ENCODE assay signal across 8 cellular contexts in genomic region chr11:57741132-57742086, GRCh38. TPM values are rescaled to one million over a fixed set of nuclear protein-coding genes. Genes with fewer than 3 reads are reported as not detected.
DNase-seq lines count a peak whose midpoint lies in the region; ATAC-seq and TF ChIP-seq lines count a peak whose summit lies in the region.

Gene SELENOH, plus strand, starts transcription at chr11:57741491. Its CDS starts 105 bp downstream, at chr11:57741596.

- WGBS in right cardiac atrium = under 1% methylated on average over 75 of the region's 75 CpGs

- intact Hi-C loops in T-helper 2 cell treated with Interferon-gamma antibody and Interleukin-4, amounts not matched to agents 100 ng/mL and 5 ng/mL, for 36 hours (cut with micrococcal nuclease) = loop anchor here (1.0 to 10.0 kb wide), 10 partner anchors 29 to 837 kb away; partner anchors contain the start of genes CLP1, MED19, P2RX3 and SSRP1
- intact Hi-C loops in ascending aorta (cut with DNase I) (loop anchor here (1.0 to 5.0 kb wide), 5 partner anchors 20 to 836 kb away; partner anchors contain the start of genes CTNND1, LPXN, MED19 and TMX2), right cardiac atrium (cut with DNase I) (loop anchor here in 2 of 4 donors (10.0 kb wide), 1 partner anchor 63 kb away; no protein-coding TSS in a partner anchor), uterus (cut with DNase I; ENCODE audit: low total_unique reads) (no loop called here)

- peaks cover 29 to 42% of the 10 kb centered on the region in 2 donors for H3K36me3 ChIP-seq in ascending aorta
- no peaks in the 10 kb centered on the region for H3K36me3 ChIP-seq in uterus

- H3K27ac ChIP-seq in ascending aorta (peak within 1 kb of the TSS; percentile 95 to 97), right cardiac atrium (ENCODE audit: low read length) (peak within 1 kb of the TSS; percentile 85), uterus (peak within 1 kb of the TSS; percentile 90 to 93)

- ATAC-seq in GM18499 (IDR thresholded peaks at IDR 0.05; ENCODE audit: insufficient read depth, unreplicated experiment) = peak; percentile 75
- peak; percentile 86 for ATAC-seq in HG02943 (IDR thresholded peaks at IDR 0.05; ENCODE audit: low read depth, unreplicated experiment)
- ATAC-seq in right cardiac atrium = peak; percentile 98 to 99

- peaks cover 0 to 15% of the 10 kb centered on the region in 2 donors for H3K4me1 ChIP-seq in ascending aorta
- H3K4me1 ChIP-seq in right cardiac atrium (ENCODE audit: control insufficient read depth, insufficient read depth, low read length) = peaks cover 1% of the 10 kb centered on the region
- H3K4me1 ChIP-seq in uterus = peaks cover 0 to 8% of the 10 kb centered on the region in 2 donors

- DNase-seq in NCI-H187 treated with DMSO at 0.1 percent for 48 hours (lab: John Stamatoyannopoulos, UW) (peak; percentile 67), ascending aorta (ENCODE audit: low spot score in 2 of 2) (peak; percentile 84 to 98), right cardiac atrium (peak; percentile 97 to 98 (median 98)), pulmonary artery endothelial cell (ENCODE audit: low read depth, low spot score) (peak; percentile 93), uterus (peak; percentile 95)

- H3K4me3 ChIP-seq in ascending aorta = peak within 1 kb of the TSS; percentile 91 to 93
- peak within 1 kb of the TSS; percentile 65 for H3K4me3 ChIP-seq in right cardiac atrium (ENCODE audit: low read length)
- peak within 1 kb of the TSS; percentile 94 to 95 for H3K4me3 ChIP-seq in uterus

- TF ChIP-seq POLR2A in uterus (IDR thresholded peaks at IDR 0.05) = peak; percentile 48 to 74

- H3K9me3 ChIP-seq in ascending aorta (no peaks in the 10 kb centered on the region), right cardiac atrium (ENCODE audit: control insufficient read depth, low read length) (no peaks in the 10 kb centered on the region), uterus (no peaks in the 10 kb centered on the region)

- H3K27me3 ChIP-seq in ascending aorta (no peaks in the 10 kb centered on the region), right cardiac atrium (ENCODE audit: control insufficient read depth, insufficient read depth) (no peaks in the 10 kb centered on the region), uterus (no peaks in the 10 kb centered on the region)

- TF ChIP-seq CTCF in ascending aorta (IDR thresholded peaks at IDR 0.05) = no peak
- TF ChIP-seq CTCF in uterus (IDR thresholded peaks at IDR 0.05) = peak in 2 of 4 experiments; percentile 9 to 12

RNA-seq across cellular contexts. Expression of gene SELENOH, which starts in this region (rescaled TPM):
- total RNA-seq in T-helper 2 cell treated with Interferon-gamma antibody and Interleukin-4, amounts not matched to agents 100 ng/mL and 5 ng/mL, for 36 hours = 194 and 201 TPM in 2 replicates
- 113 TPM for total RNA-seq in ascending aorta
- total RNA-seq in right cardiac atrium = 100 to 1,000 TPM in 2 of 4 donors, 10 to 100 TPM in 2; 91.3 to 110 (median 99.1) TPM
- 163 TPM for polyA plus RNA-seq in right cardiac atrium
- total RNA-seq in pulmonary artery endothelial cell = 60.6 and 86.0 TPM in 2 replicates
- total RNA-seq in uterus = 100 to 1,000 TPM in 2 of 4 donors, 10 to 100 TPM in 2; 78.3 to 475 (median 105) TPM

Comparison
In these comparisons a context has a peak if more than half of its experiments do, and no peak if none do; other contexts are left out.
1. Peak in every context shown above with its lines: DNase-seq, ATAC-seq, H3K4me3 ChIP-seq and H3K27ac ChIP-seq.